ENCODE assay signal across 10 cellular contexts in genomic region chr5:127820910-127821553, GRCh38.
A peak's percentile ranks its signal among the peaks of the same experiment; 100 is the strongest.
DNase-seq lines count a peak whose midpoint lies in the region; ATAC-seq and TF ChIP-seq lines count a peak whose summit lies in the region.
"Had no signal": no experiment of that assay in that cellular context is flagged by ENCODE, and none has a peak within 500 bp of the region (broad histone marks: within the 10 kb centered on the region; RNA-seq: fewer than 3 reads in every experiment).

No MANE protein-coding gene starts in this region.

- no peaks in the 10 kb centered on the region for H3K9me3 Mint-ChIP-seq in T-cell
- H3K9me3 Mint-ChIP-seq: CD8-positive, alpha-beta T cell had no signal

- POLR2A ChIA-PET in T-cell (lab: Charles Lee): interaction anchor here in 1 of 2 donors (0.6 kb wide), 1 partner anchor 45 kb away, joined by 3 read pairs; no protein-coding TSS in a partner anchor

- H3K4me3 Mint-ChIP-seq in T-cell: no peak overlapping the region
- H3K4me3 Mint-ChIP-seq: CD8-positive, alpha-beta T cell had no signal

- H3K36me3 Mint-ChIP-seq in T-cell: no peaks in the 10 kb centered on the region
- H3K36me3 Mint-ChIP-seq: CD8-positive, alpha-beta T cell had no signal

- no peak overlapping the region for H3K27ac ChIP-seq in epithelial cell of prostate
- no peak overlapping the region for H3K27ac ChIP-seq in lower lobe of right lung

- H3K27me3 Mint-ChIP-seq in T-cell: peaks cover 3 to 11% of the 10 kb centered on the region in 2 donors

- no peaks in the 10 kb centered on the region for H3K9me3 ChIP-seq in lower lobe of right lung

- CTCF ChIA-PET in T-cell (lab: Charles Lee): interaction anchor here in 1 of 2 donors (0.5 to 0.9 kb wide), 2 partner anchors 8 to 255 kb away, joined by 3 to 5 read pairs; no protein-coding TSS in a partner anchor

- H3K4me1 ChIP-seq in lower lobe of right lung: no peaks in the 10 kb centered on the region

- no peaks in the 10 kb centered on the region for H3K4me1 Mint-ChIP-seq in T-cell

- TF ChIP-seq CTCF in lower lobe of right lung (IDR thresholded peaks at IDR 0.05) (no peak), GM13976 (IDR thresholded peaks at IDR 0.05; ENCODE audit: borderline replicate concordance, control extremely low read depth, extremely low read depth, insufficient read depth, missing control alignments) (no peak)

- H3K36me3 ChIP-seq in lower lobe of right lung: no peaks in the 10 kb centered on the region

- no peaks in the 10 kb centered on the region for H3K27me3 ChIP-seq in lower lobe of right lung (ENCODE audit: low read depth)

- DNase-seq in DMS53 treated with DMSO at 0.1 percent for 48 hours (lab: John Stamatoyannopoulos, UW; ENCODE audit: unreplicated experiment) (peak; percentile 80), epithelial cell of prostate (ENCODE audit: low read depth, low spot score) (peak; percentile 81), cardiac septum (ENCODE audit: low spot score) (no peak), T-cell (no peak), lower lobe of right lung (no peak), GM13976 (ENCODE audit: low spot score) (no peak)
- DNase-seq: stimulated activated CD8-positive, alpha-beta memory T cell treated with anti-CD3 and anti-CD28 coated beads, Interleukin-4, amount 100 ng/mL, for 48 hours had no signal

- no peak overlapping the region for H3K27ac Mint-ChIP-seq in T-cell
- H3K27ac Mint-ChIP-seq: CD8-positive, alpha-beta T cell had no signal

- intact Hi-C loops in cardiac septum (cut with DNase I): no loop called here
- intact Hi-C loops in lower lobe of right lung (cut with DNase I): no loop called here

- H3K4me3 ChIP-seq in lower lobe of right lung: no peak overlapping the region

- ATAC-seq in GM21390 (IDR thresholded peaks at IDR 0.05; ENCODE audit: unreplicated experiment) (peak; percentile 92), HG03280 (IDR thresholded peaks at IDR 0.05; ENCODE audit: unreplicated experiment) (peak; percentile 56), T-cell (replicated peaks in 1 of 4) (no peak), lower lobe of right lung (no peak)
- ATAC-seq: CD8-positive, alpha-beta T cell had no signal

- in situ Hi-C loops in GM13976 (cut with MboI; ENCODE audit: low sequenced_read_pairs, unreplicated experiment): no loop called here

Comparison
In these comparisons a context has a peak if more than half of its experiments do, and no peak if none do; other contexts are left out.
1. DNase-seq: peak in DMS53 treated with DMSO at 0.1 percent for 48 hours (single experiment) and epithelial cell of prostate (single experiment); none in cardiac septum (single experiment), T-cell (0 of 34), lower lobe of right lung (single experiment) and GM13976 (single experiment).
2. ATAC-seq: peak in GM21390 (single experiment) and HG03280 (single experiment); none in T-cell (0 of 4) and lower lobe of right lung (0 of 2).